Comparison of ENCODE assay signal across 8 cellular contexts in the genomic region with DNA sequence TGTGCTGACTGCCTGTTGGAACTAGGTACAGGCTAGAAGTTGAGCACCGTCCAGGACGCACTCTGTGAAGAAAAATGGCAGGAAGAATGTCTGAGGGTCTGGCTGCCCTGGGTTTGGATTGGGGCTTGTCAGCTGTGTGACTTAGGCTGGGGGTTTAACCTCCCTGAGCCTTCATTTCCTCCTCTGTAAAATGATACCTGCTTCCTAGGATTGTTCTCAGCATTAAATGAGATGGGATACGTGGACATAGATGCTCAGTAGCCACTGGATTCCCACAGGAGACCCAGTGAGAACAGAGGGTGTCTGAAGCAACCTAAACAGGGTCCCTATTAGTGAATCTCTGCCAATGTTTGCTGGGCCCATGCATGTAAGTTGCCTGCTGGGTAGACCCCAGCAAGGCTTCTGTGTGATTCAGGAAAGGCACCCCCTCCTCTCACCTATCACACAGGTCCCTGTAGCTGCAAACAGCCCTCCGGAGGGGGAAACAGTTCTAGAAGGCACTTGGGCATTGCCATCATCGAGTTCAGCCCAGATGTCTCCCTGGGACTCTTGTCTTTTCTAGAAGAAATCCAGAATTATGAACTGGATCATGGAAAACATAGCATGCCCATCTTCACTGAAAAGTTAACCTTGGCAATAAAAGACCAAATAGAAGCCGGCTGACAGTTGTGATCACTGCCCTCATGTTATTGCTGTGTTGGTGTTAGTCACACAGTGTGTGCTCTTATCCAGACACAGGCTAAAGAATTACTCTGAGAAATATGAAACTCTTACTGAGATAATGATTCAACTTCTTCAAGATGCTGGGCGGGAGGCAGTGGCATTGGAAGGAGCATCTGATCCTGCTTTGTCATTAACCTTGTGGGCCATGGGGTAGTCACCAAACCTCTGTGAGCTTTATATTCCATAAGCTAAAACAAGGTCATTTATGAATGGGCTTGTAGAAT.
DNase-seq lines count a peak whose midpoint lies in the region; ATAC-seq and TF ChIP-seq lines count a peak whose summit lies in the region.

No MANE protein-coding gene starts in this region.

- H3K4me1 Mint-ChIP-seq in endodermal cell, result peaks cover 71% of the 10 kb centered on the region

- peaks cover 21% of the 10 kb centered on the region for H3K4me1 ChIP-seq in endodermal cell (ENCODE audit: control insufficient read depth, insufficient read depth, low read length)
- peaks cover 45% of the 10 kb centered on the region for H3K4me1 ChIP-seq in suprapubic skin

- no peak overlapping the region for H3K4me3 ChIP-seq in AG10803 (ENCODE audit: low read length)
- H3K4me3 ChIP-seq in MG63, result no peak overlapping the region
- no peak overlapping the region for H3K4me3 ChIP-seq in endodermal cell (ENCODE audit: low read length)
- no peak overlapping the region for H3K4me3 ChIP-seq in suprapubic skin

- H3K27me3 ChIP-seq in MG63, result no peaks in the 10 kb centered on the region
- no peaks in the 10 kb centered on the region for H3K27me3 ChIP-seq in endodermal cell (ENCODE audit: control insufficient read depth, insufficient read depth, low read length, poor library complexity, severe bottlenecking)
- no peaks in the 10 kb centered on the region for H3K27me3 ChIP-seq in suprapubic skin

- H3K36me3 ChIP-seq in MG63, result peaks cover 41% of the 10 kb centered on the region
- peaks cover 43% of the 10 kb centered on the region for H3K36me3 ChIP-seq in endodermal cell (ENCODE audit: control insufficient read depth, insufficient read depth, low read length)
- no peaks in the 10 kb centered on the region for H3K36me3 ChIP-seq in suprapubic skin

- no peak for TF ChIP-seq POLR2A in suprapubic skin (IDR thresholded peaks at IDR 0.05)

- TF ChIP-seq CTCF in AG10803 (conservative IDR thresholded peaks at IDR 0.05; ENCODE audit: low read length), result no peak
- no peak for TF ChIP-seq CTCF in endodermal cell (conservative IDR thresholded peaks at IDR 0.05)
- no peak for TF ChIP-seq CTCF in suprapubic skin (IDR thresholded peaks at IDR 0.05)

- no peak for TF ChIP-seq EP300 in suprapubic skin (IDR thresholded peaks at IDR 0.05)

- no peak for ATAC-seq in GM18858 (IDR thresholded peaks at IDR 0.05; ENCODE audit: unreplicated experiment)

- H3K36me3 Mint-ChIP-seq in endodermal cell (ENCODE audit: low read depth), result peaks cover 61% of the 10 kb centered on the region

- DNase-seq in AG10803 (ENCODE audit: low read depth) (peak; percentile 64), MG63 (peak; percentile 55), endodermal cell (no peak), non-pigmented ciliary epithelial cell (ENCODE audit: low read depth) (peak; percentile 34), SIG-M5 (lab: John Stamatoyannopoulos, UW) (no peak), suprapubic skin (ENCODE audit: low spot score in 2 of 2) (no peak)
- no peak for DNase-seq in activated CD8-positive, alpha-beta memory T cell treated with anti-CD3 and anti-CD28 coated beads, Interleukin-2, amount 50 U/mL, for 48 hours

- peak overlapping the region; percentile 71 for H3K27ac Mint-ChIP-seq in endodermal cell

- no peak overlapping the region for H3K9ac ChIP-seq in endodermal cell (ENCODE audit: extremely low read depth, low read length, poor library complexity, severe bottlenecking)

- H3K4me3 Mint-ChIP-seq in endodermal cell, result no peak overlapping the region

- no peaks in the 10 kb centered on the region for H3K9me3 Mint-ChIP-seq in endodermal cell

- peak overlapping the region; percentile 69 for H3K27ac ChIP-seq in endodermal cell (ENCODE audit: low read depth, low read length)
- H3K27ac ChIP-seq in suprapubic skin, result no peak overlapping the region

- WGBS in endodermal cell (ENCODE audit: insufficient coverage in 1 of 2, insufficient read length in 1 of 2), 2 experiments, result 91 to 95% methylated on average over 4 to 7 of the region's 7 CpGs
- WGBS in suprapubic skin, result 59% methylated on average over 7 of the region's 7 CpGs

- H3K9me3 ChIP-seq in MG63, result no peaks in the 10 kb centered on the region
- H3K9me3 ChIP-seq in endodermal cell (ENCODE audit: control insufficient read depth, low read length), result no peaks in the 10 kb centered on the region
- no peaks in the 10 kb centered on the region for H3K9me3 ChIP-seq in suprapubic skin

- no peaks in the 10 kb centered on the region for H3K27me3 Mint-ChIP-seq in endodermal cell (ENCODE audit: insufficient read depth)

Comparison
In these comparisons a context has a peak if more than half of its experiments do, and no peak if none do; other contexts are left out.
1. DNase-seq: peak in AG10803 (single experiment), MG63 (single experiment) and non-pigmented ciliary epithelial cell (single experiment); none in endodermal cell (single experiment), SIG-M5 (single experiment), suprapubic skin (0 of 2) and activated CD8-positive, alpha-beta memory T cell treated with anti-CD3 and anti-CD28 coated beads, Interleukin-2, amount 50 U/mL, for 48 hours (single experiment).